Comparison of ENCODE assay signal across 15 cellular contexts in the genomic region with DNA sequence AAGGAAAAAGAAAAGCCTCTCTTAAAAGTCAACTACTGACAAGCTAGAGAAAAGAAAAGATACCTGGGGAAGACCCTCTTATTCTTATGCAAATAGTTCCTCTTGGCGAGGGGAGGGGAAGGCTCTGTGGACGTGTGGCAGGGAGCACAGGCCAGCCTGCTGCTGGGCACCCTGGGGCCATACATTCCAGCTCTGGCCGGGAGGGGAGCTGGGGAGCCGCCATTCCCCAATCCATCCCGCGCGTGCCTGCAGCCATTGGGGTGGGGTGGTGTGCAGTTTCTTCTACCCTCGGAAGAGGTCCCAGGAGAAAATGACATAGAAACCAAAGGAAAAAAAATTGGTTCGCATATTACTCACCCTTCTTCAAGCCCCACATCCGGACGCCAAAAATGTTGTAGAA.
"Had no signal": no experiment of that assay in that cellular context is flagged by ENCODE, and none has a peak within 500 bp of the region (broad histone marks: within the 10 kb centered on the region; RNA-seq: fewer than 3 reads in every experiment).

No MANE protein-coding gene starts in this region.

- ATAC-seq: activated CD8-positive, alpha-beta T cell treated with anti-CD3 and anti-CD28 coated beads for 36 hours; left lung; stimulated activated naive CD8-positive, alpha-beta T cell treated with anti-CD3 and anti-CD28 coated beads, Interleukin-15, amount 100 ng/mL, for 72 hours had no signal

- H3K9me3 Mint-ChIP-seq: activated CD8-positive, alpha-beta T cell treated with anti-CD3 and anti-CD28 coated beads for 36 hours; stimulated activated naive CD8-positive, alpha-beta T cell treated with anti-CD3 and anti-CD28 coated beads, Interleukin-15, amount 100 ng/mL, for 72 hours had no signal

- H3K27ac Mint-ChIP-seq: activated CD8-positive, alpha-beta T cell treated with anti-CD3 and anti-CD28 coated beads for 36 hours; nephron; stimulated activated naive CD8-positive, alpha-beta T cell treated with anti-CD3 and anti-CD28 coated beads, Interleukin-15, amount 100 ng/mL, for 72 hours had no signal

- FAIRE-seq: islet of Langerhans had no signal

- H3K4me1 ChIP-seq: adrenal gland, left lung, testis had no signal

- H3K9me3 ChIP-seq: ovary, testis had no signal

- H3K4me3 Mint-ChIP-seq: activated CD8-positive, alpha-beta T cell treated with anti-CD3 and anti-CD28 coated beads for 36 hours; stimulated activated naive CD8-positive, alpha-beta T cell treated with anti-CD3 and anti-CD28 coated beads, Interleukin-15, amount 100 ng/mL, for 72 hours had no signal

- H3K4me3 ChIP-seq: adrenal gland, coronary artery, hepatocyte, left lung, ovary, testis had no signal

- H3K4me1 Mint-ChIP-seq: nephron; stimulated activated naive CD8-positive, alpha-beta T cell treated with anti-CD3 and anti-CD28 coated beads, Interleukin-15, amount 100 ng/mL, for 72 hours had no signal

- H3K27ac ChIP-seq: adrenal gland, coronary artery, hepatocyte, left lung, ovary, testis, VCaP had no signal

- DNase-seq: activated CD4-positive, alpha-beta T cell treated with anti-CD3 and anti-CD28 coated beads for 4 hours; activated CD8-positive, alpha-beta T cell treated with anti-CD3 and anti-CD28 coated beads for 36 hours; activated naive CD4-positive, alpha-beta T cell treated with anti-CD3 and anti-CD28 coated beads, Interleukin-2, amount 50 U/mL, for 16 hours; adrenal gland; effector memory CD4-positive, alpha-beta T cell; ovary; stimulated activated CD4-positive, alpha-beta T cell treated with anti-CD3 and anti-CD28 coated beads, Interleukin-4, amount 100 ng/mL, for 4 hours; stimulated activated naive CD8-positive, alpha-beta T cell treated with anti-CD3 and anti-CD28 coated beads, Interleukin-15, amount 100 ng/mL, for 72 hours; testis had no signal

- H3K36me3 ChIP-seq: adrenal gland, left lung, ovary had no signal

- H3K27me3 Mint-ChIP-seq: activated CD8-positive, alpha-beta T cell treated with anti-CD3 and anti-CD28 coated beads for 36 hours; stimulated activated naive CD8-positive, alpha-beta T cell treated with anti-CD3 and anti-CD28 coated beads, Interleukin-15, amount 100 ng/mL, for 72 hours had no signal

- H3K27me3 ChIP-seq: adrenal gland, hepatocyte, left lung, ovary, testis had no signal
